Comparison of ENCODE assay signal across 27 cellular contexts in the genomic region with DNA sequence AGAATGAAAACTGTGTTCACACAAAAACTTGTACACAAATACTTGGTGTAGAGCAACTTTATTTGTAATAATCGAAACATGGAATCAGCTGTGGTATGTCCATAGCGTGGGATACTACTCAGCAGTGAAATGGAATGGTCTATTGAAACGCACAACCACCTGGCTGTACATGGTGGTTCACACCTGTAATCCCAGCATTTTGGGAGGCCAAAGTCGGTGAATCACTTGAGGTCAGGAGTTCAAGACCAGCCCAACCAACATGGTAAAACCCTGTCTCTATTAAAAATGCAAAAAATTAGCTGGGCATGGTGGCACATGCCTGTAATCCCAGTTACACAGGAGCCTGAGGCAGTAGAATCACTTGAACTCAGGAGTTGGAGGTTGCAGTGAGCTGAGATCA.
A peak's percentile ranks its signal among the peaks of the same experiment; 100 is the strongest.
DNase-seq lines count a peak whose midpoint lies in the region; TF ChIP-seq lines count a peak whose summit lies in the region.
"Had no signal": no experiment of that assay in that cellular context is flagged by ENCODE, and none has a peak within 500 bp of the region (broad histone marks: within the 10 kb centered on the region; RNA-seq: fewer than 3 reads in every experiment).

No MANE protein-coding gene starts in this region.

- H2BK5ac ChIP-seq in trophoblast cell (ENCODE audit: low read depth, low read length, poor library complexity), result no peak overlapping the region

- H4K91ac ChIP-seq in trophoblast cell (ENCODE audit: low read depth, low read length), result no peak overlapping the region

- H3K9ac ChIP-seq in trophoblast cell (ENCODE audit: low read length), result no peak overlapping the region
- H3K9ac ChIP-seq: BLaER1; BLaER1 treated with 17β-estradiol and CSF1 and Interleukin-3, amounts not matched to agents 10 nM and 100 nM had no signal

- no peak overlapping the region for H2BK12ac ChIP-seq in trophoblast cell (ENCODE audit: low read length)

- no peak overlapping the region for H3K4me3 ChIP-seq in trophoblast cell (ENCODE audit: low read depth, low read length)
- no peak overlapping the region for H3K4me3 ChIP-seq in Peyer's patch
- H3K4me3 ChIP-seq: A549; BLaER1; BLaER1 treated with 17β-estradiol and CSF1 and Interleukin-3, amounts not matched to agents 10 nM and 100 nM had no signal

- H3K4ac ChIP-seq in trophoblast cell (ENCODE audit: low read depth, low read length), result no peak overlapping the region

- H3K23ac ChIP-seq in trophoblast cell (ENCODE audit: low read length), result no peak overlapping the region

- TF ChIP-seq CTCF in Peyer's patch (IDR thresholded peaks at IDR 0.05), result no peak

- H3K4me2 ChIP-seq in trophoblast cell (ENCODE audit: low read length), result no peak overlapping the region
- H3K4me2 ChIP-seq: A549; BLaER1; BLaER1 treated with 17β-estradiol and CSF1 and Interleukin-3, amounts not matched to agents 10 nM and 100 nM had no signal

- H3K79me1 ChIP-seq in trophoblast cell (ENCODE audit: low read length), result no peaks in the 10 kb centered on the region

- H3K79me2 ChIP-seq in trophoblast cell (ENCODE audit: control insufficient read depth, insufficient read depth, low read length, poor library complexity), result no peaks in the 10 kb centered on the region

- H3K36me3 ChIP-seq in trophoblast cell (ENCODE audit: control insufficient read depth in 1 of 2, insufficient read depth in 2 of 2, low read length in 2 of 2), result peaks cover 2 to 5% of the 10 kb centered on the region in 2 experiments
- no peaks in the 10 kb centered on the region for H3K36me3 ChIP-seq in Peyer's patch
- H3K36me3 ChIP-seq: BE2C; BLaER1; BLaER1 treated with 17β-estradiol and CSF1 and Interleukin-3, amounts not matched to agents 10 nM and 100 nM had no signal

- no peak overlapping the region for H2AFZ ChIP-seq in trophoblast cell (ENCODE audit: insufficient read depth, low read length, poor library complexity)

- no peak overlapping the region for H2AK5ac ChIP-seq in trophoblast cell (ENCODE audit: low read length)

- H3K18ac ChIP-seq in trophoblast cell (ENCODE audit: low read length), result no peak overlapping the region

- DNase-seq in trophoblast cell (peak; percentile 57 to 69), Peyer's patch (no peak)
- DNase-seq: 8988T; ACHN; AML-193; BE2C; C1 segment of cervical spinal cord; Caco-2; Calu3; CD4-positive, alpha-beta memory T cell; CD4-positive, alpha-beta T cell; CD4-positive, CD25-positive, alpha-beta regulatory T cell; CD8-positive, alpha-beta memory T cell; CD8-positive, alpha-beta T cell; COR-L47; DMS 273 treated with DMSO at 0.1 percent for 48 hours; DMS153; DMS53; DMS79; DMS79 treated with DMSO at 0.1 percent for 48 hours; DND-41; EL had no signal

- no peak for TF ChIP-seq POLR2A in Peyer's patch (IDR thresholded peaks at IDR 0.05)

- H3K9me3 ChIP-seq in trophoblast cell (ENCODE audit: insufficient read depth, low read depth, low read length) (peaks cover 2% of the 10 kb centered on the region), Peyer's patch (peaks cover 0 to 7% (median 0%) of the 10 kb centered on the region in 4 donors)
- H3K9me3 ChIP-seq: A549, BE2C had no signal

- H4K8ac ChIP-seq in trophoblast cell (ENCODE audit: low read depth, low read length), result no peak overlapping the region

- no peak overlapping the region for H4K12ac ChIP-seq in trophoblast cell (ENCODE audit: low read depth, low read length)

- no peak overlapping the region for H3K14ac ChIP-seq in trophoblast cell (ENCODE audit: low read length)

- H2BK120ac ChIP-seq in trophoblast cell (ENCODE audit: insufficient read depth, low read length, poor library complexity), result no peak overlapping the region

- no CpG with 5 or more reads among the region's 4 CpGs for WGBS in trophoblast cell (ENCODE audit: extremely low coverage, insufficient coverage, insufficient read length)

- no peak overlapping the region for H3K27ac ChIP-seq in trophoblast cell (ENCODE audit: low read depth, low read length)
- no peak overlapping the region for H3K27ac ChIP-seq in Peyer's patch
- H3K27ac ChIP-seq: 22Rv1; A549; BLaER1; BLaER1 treated with 17β-estradiol and CSF1 and Interleukin-3, amounts not matched to agents 10 nM and 100 nM; C4-2B had no signal

- no peaks in the 10 kb centered on the region for H3K27me3 ChIP-seq in trophoblast cell (ENCODE audit: insufficient read depth, low read length)
- no peaks in the 10 kb centered on the region for H3K27me3 ChIP-seq in Peyer's patch
- H3K27me3 ChIP-seq: BE2C; BLaER1; BLaER1 treated with 17β-estradiol and CSF1 and Interleukin-3, amounts not matched to agents 10 nM and 100 nM had no signal

- H3K4me1 ChIP-seq in trophoblast cell (ENCODE audit: control insufficient read depth in 1 of 2, insufficient read depth in 2 of 2, low read length in 2 of 2), result peaks cover 0 to 2% of the 10 kb centered on the region in 2 experiments
- no peaks in the 10 kb centered on the region for H3K4me1 ChIP-seq in Peyer's patch
- H3K4me1 ChIP-seq: A549; BE2C; BLaER1; BLaER1 treated with 17β-estradiol and CSF1 and Interleukin-3, amounts not matched to agents 10 nM and 100 nM; Caco-2 had no signal

Comparison
In these comparisons a context has a peak if more than half of its experiments do, and no peak if none do; other contexts are left out.
1. DNase-seq: peak in trophoblast cell (2 of 2); none in Peyer's patch (0 of 3).